In genomic region chr16:57185446-57185944, GRCh38 we compare ENCODE assay signal across 1 cellular context.
TF ChIP-seq lines count a peak whose summit lies in the region.

No MANE protein-coding gene starts in this region.

TF ChIP-seq in HepG2, 621 proteins besides CTCF, POLR2A, EP300 and RAD21 (continued from another document and continues in another):
- no peak for TF ChIP-seq TERF1 (CRISPR knock-in tag; IDR thresholded peaks at IDR 0.05)
- TF ChIP-seq MTA1 (CRISPR knock-in tag; IDR thresholded peaks at IDR 0.05; ENCODE audit: borderline replicate concordance), result no peak; the same call in 1 of the 2 replicates
- no peak for TF ChIP-seq ZNF24 (IDR thresholded peaks at IDR 0.05)
- TF ChIP-seq KDM5A (IDR thresholded peaks at IDR 0.05; ENCODE audit: borderline replicate concordance, low read length), result peak; percentile 95
- TF ChIP-seq SNAPC2 (CRISPR knock-in tag; IDR thresholded peaks at IDR 0.05), result no peak; the same call in 1 of the 2 replicates
- no peak; the same call in 1 of the 2 replicates for TF ChIP-seq ATAD3A (CRISPR knock-in tag; IDR thresholded peaks at IDR 0.05)
- TF ChIP-seq ZNF33B (CRISPR knock-in tag; IDR thresholded peaks at IDR 0.05), result 0 out of 2 replicates have a peak, but pooled peaks have one; percentile 31
- TF ChIP-seq ZNF205 (CRISPR knock-in tag; IDR thresholded peaks at IDR 0.05), result peak; percentile 46; the same call in 1 of the 2 replicates
- no peak; the same call in 1 of the 2 replicates for TF ChIP-seq ZBTB8A (CRISPR knock-in tag; IDR thresholded peaks at IDR 0.05; ENCODE audit: borderline replicate concordance, low read depth)
- 0 out of 2 replicates have a peak, but pooled peaks have one; percentile 40 for TF ChIP-seq ZNF362 (CRISPR knock-in tag; IDR thresholded peaks at IDR 0.05; ENCODE audit: borderline replicate concordance)
- 0 out of 2 replicates have a peak, but pooled peaks have one; percentile 48 for TF ChIP-seq HNRNPL (IDR thresholded peaks at IDR 0.05; ENCODE audit: low read depth, low read length)
- 0 out of 2 replicates have a peak, but pooled peaks have one; percentile 2 for TF ChIP-seq KLF6 (CRISPR knock-in tag; IDR thresholded peaks at IDR 0.05)
- no peak for TF ChIP-seq RORA (CRISPR knock-in tag; IDR thresholded peaks at IDR 0.05)
- peak; percentile 79 for TF ChIP-seq HIVEP1 (CRISPR knock-in tag; IDR thresholded peaks at IDR 0.05)
- TF ChIP-seq ZNF317 (CRISPR knock-in tag; IDR thresholded peaks at IDR 0.05), result 0 out of 2 replicates have a peak, but pooled peaks have one; percentile 67
- peak; percentile 32; the same call in 1 of the 2 replicates for TF ChIP-seq NR0B2 (CRISPR knock-in tag; IDR thresholded peaks at IDR 0.05)
- no peak for TF ChIP-seq GATAD2A (CRISPR knock-in tag; IDR thresholded peaks at IDR 0.05)
- TF ChIP-seq, protein P1, sequence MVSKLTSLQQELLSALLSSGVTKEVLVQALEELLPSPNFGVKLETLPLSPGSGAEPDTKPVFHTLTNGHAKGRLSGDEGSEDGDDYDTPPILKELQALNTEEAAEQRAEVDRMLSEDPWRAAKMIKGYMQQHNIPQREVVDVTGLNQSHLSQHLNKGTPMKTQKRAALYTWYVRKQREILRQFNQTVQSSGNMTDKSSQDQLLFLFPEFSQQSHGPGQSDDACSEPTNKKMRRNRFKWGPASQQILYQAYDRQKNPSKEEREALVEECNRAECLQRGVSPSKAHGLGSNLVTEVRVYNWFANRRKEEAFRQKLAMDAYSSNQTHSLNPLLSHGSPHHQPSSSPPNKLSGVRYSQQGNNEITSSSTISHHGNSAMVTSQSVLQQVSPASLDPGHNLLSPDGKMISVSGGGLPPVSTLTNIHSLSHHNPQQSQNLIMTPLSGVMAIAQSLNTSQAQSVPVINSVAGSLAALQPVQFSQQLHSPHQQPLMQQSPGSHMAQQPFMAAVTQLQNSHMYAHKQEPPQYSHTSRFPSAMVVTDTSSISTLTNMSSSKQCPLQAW (CRISPR knock-in tag; IDR thresholded peaks at IDR 0.05), result peak; percentile 35; the same call in 1 of the 2 replicates
- TF ChIP-seq TBL1XR1 (IDR thresholded peaks at IDR 0.05; ENCODE audit: borderline replicate concordance, low read length, partially characterized antibody), result no peak
- no peak for TF ChIP-seq RFX3 (CRISPR knock-in tag; IDR thresholded peaks at IDR 0.05)
- TF ChIP-seq, protein P2, sequence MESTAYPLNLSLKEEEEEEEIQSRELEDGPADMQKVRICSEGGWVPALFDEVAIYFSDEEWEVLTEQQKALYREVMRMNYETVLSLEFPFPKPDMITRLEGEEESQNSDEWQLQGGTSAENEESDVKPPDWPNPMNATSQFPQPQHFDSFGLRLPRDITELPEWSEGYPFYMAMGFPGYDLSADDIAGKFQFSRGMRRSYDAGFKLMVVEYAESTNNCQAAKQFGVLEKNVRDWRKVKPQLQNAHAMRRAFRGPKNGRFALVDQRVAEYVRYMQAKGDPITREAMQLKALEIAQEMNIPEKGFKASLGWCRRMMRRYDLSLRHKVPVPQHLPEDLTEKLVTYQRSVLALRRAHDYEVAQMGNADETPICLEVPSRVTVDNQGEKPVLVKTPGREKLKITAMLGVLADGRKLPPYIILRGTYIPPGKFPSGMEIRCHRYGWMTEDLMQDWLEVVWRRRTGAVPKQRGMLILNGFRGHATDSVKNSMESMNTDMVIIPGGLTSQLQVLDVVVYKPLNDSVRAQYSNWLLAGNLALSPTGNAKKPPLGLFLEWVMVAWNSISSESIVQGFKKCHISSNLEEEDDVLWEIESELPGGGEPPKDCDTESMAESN (CRISPR knock-in tag; conservative IDR thresholded peaks at IDR 0.05), result peak; percentile 52; the same call in 1 of the 2 replicates
- peak; percentile 72; the same call in 1 of the 2 replicates for TF ChIP-seq GLI4 (CRISPR knock-in tag; IDR thresholded peaks at IDR 0.05; ENCODE audit: borderline replicate concordance)
- TF ChIP-seq ZNF776 (CRISPR knock-in tag; IDR thresholded peaks at IDR 0.05), result peak; percentile 75; the same call in 1 of the 2 replicates
- TF ChIP-seq TARDBP (CRISPR knock-in tag; IDR thresholded peaks at IDR 0.05), result no peak
- TF ChIP-seq SETDB1 (CRISPR knock-in tag; IDR thresholded peaks at IDR 0.05; ENCODE audit: borderline replicate concordance), result peak; percentile 80; the same call in 1 of the 2 replicates
- TF ChIP-seq FOXA3 (CRISPR knock-in tag; IDR thresholded peaks at IDR 0.05), result no peak
- TF ChIP-seq BCL6 (CRISPR knock-in tag; IDR thresholded peaks at IDR 0.05), result no peak
- no peak for TF ChIP-seq ZNF441 (CRISPR knock-in tag; IDR thresholded peaks at IDR 0.05; ENCODE audit: borderline replicate concordance)
- no peak for TF ChIP-seq POLR2AphosphoS2 (IDR thresholded peaks at IDR 0.05; ENCODE audit: low read depth, low read length)
- TF ChIP-seq MIXL1 (CRISPR knock-in tag; IDR thresholded peaks at IDR 0.05), result 0 out of 2 replicates have a peak, but pooled peaks have one; percentile 40
- TF ChIP-seq, protein P3, sequence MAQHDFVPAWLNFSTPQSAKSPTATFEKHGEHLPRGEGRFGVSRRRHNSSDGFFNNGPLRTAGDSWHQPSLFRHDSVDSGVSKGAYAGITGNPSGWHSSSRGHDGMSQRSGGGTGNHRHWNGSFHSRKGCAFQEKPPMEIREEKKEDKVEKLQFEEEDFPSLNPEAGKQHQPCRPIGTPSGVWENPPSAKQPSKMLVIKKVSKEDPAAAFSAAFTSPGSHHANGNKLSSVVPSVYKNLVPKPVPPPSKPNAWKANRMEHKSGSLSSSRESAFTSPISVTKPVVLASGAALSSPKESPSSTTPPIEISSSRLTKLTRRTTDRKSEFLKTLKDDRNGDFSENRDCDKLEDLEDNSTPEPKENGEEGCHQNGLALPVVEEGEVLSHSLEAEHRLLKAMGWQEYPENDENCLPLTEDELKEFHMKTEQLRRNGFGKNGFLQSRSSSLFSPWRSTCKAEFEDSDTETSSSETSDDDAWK (CRISPR knock-in tag; IDR thresholded peaks at IDR 0.05), result no peak
- TF ChIP-seq YEATS4 (CRISPR knock-in tag; IDR thresholded peaks at IDR 0.05; ENCODE audit: borderline replicate concordance), result peak; percentile 1; the same call in 1 of the 2 replicates
- no peak for TF ChIP-seq CENPX (CRISPR knock-in tag; IDR thresholded peaks at IDR 0.05)
- no peak for TF ChIP-seq DRAP1 (CRISPR knock-in tag; IDR thresholded peaks at IDR 0.05)
- TF ChIP-seq ZNF670 (CRISPR knock-in tag; IDR thresholded peaks at IDR 0.05; ENCODE audit: borderline replicate concordance), result peak; percentile 67; the same call in 1 of the 2 replicates
- no peak for TF ChIP-seq RARG (CRISPR knock-in tag; IDR thresholded peaks at IDR 0.05; ENCODE audit: low read depth)
- no peak for TF ChIP-seq SRSF9 (IDR thresholded peaks at IDR 0.05; ENCODE audit: borderline replicate concordance, insufficient read depth, low read depth, low read length, poor library complexity, severe bottlenecking)
- TF ChIP-seq MZF1 (CRISPR knock-in tag; IDR thresholded peaks at IDR 0.05; ENCODE audit: borderline replicate concordance), result no peak
- TF ChIP-seq ZKSCAN1 (IDR thresholded peaks at IDR 0.05; ENCODE audit: low read length), result no peak
- no peak for TF ChIP-seq NCOA1 (CRISPR knock-in tag; IDR thresholded peaks at IDR 0.05)
- TF ChIP-seq BRCA1 (CRISPR knock-in tag; IDR thresholded peaks at IDR 0.05), result peak; percentile 46
- TF ChIP-seq ZNF121 (CRISPR knock-in tag; IDR thresholded peaks at IDR 0.05), result no peak
- TF ChIP-seq, protein P4, sequence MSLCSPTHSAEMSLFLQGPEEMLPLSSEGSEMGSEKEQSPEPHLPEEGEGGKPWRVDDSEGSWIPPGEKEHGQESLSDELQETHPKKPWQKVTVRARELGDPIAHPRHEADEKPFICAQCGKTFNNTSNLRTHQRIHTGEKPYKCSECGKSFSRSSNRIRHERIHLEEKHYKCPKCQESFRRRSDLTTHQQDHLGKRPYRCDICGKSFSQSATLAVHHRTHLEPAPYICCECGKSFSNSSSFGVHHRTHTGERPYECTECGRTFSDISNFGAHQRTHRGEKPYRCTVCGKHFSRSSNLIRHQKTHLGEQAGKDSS (CRISPR knock-in tag; IDR thresholded peaks at IDR 0.05; ENCODE audit: borderline replicate concordance, low read depth), result no peak
- 0 out of 2 replicates have a peak, but pooled peaks have one; percentile 58 for TF ChIP-seq ZNF737 (CRISPR knock-in tag; IDR thresholded peaks at IDR 0.05; ENCODE audit: borderline replicate concordance)
- no peak for TF ChIP-seq U2AF1 (optimal IDR thresholded peaks at IDR 0.05; ENCODE audit: low read depth, low read length)
- TF ChIP-seq AGO2 (optimal IDR thresholded peaks at IDR 0.05; ENCODE audit: low read depth, low read length), result peak; percentile 80
- TF ChIP-seq, protein P5, sequence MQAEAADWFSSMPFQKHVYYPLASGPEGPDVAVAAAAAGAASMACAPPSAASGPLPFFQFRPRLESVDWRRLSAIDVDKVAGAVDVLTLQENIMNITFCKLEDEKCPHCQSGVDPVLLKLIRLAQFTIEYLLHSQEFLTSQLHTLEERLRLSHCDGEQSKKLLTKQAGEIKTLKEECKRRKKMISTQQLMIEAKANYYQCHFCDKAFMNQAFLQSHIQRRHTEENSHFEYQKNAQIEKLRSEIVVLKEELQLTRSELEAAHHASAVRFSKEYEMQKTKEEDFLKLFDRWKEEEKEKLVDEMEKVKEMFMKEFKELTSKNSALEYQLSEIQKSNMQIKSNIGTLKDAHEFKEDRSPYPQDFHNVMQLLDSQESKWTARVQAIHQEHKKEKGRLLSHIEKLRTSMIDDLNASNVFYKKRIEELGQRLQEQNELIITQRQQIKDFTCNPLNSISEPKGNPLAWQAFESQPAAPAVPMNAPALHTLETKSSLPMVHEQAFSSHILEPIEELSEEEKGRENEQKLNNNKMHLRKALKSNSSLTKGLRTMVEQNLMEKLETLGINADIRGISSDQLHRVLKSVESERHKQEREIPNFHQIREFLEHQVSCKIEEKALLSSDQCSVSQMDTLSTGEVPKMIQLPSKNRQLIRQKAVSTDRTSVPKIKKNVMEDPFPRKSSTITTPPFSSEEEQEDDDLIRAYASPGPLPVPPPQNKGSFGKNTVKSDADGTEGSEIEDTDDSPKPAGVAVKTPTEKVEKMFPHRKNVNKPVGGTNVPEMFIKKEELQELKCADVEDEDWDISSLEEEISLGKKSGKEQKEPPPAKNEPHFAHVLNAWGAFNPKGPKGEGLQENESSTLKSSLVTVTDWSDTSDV (CRISPR knock-in tag; IDR thresholded peaks at IDR 0.05), result 0 out of 2 replicates have a peak, but pooled peaks have one; percentile 50
- no peak for TF ChIP-seq RXRA (CRISPR knock-in tag; IDR thresholded peaks at IDR 0.05)
- TF ChIP-seq, protein P6, sequence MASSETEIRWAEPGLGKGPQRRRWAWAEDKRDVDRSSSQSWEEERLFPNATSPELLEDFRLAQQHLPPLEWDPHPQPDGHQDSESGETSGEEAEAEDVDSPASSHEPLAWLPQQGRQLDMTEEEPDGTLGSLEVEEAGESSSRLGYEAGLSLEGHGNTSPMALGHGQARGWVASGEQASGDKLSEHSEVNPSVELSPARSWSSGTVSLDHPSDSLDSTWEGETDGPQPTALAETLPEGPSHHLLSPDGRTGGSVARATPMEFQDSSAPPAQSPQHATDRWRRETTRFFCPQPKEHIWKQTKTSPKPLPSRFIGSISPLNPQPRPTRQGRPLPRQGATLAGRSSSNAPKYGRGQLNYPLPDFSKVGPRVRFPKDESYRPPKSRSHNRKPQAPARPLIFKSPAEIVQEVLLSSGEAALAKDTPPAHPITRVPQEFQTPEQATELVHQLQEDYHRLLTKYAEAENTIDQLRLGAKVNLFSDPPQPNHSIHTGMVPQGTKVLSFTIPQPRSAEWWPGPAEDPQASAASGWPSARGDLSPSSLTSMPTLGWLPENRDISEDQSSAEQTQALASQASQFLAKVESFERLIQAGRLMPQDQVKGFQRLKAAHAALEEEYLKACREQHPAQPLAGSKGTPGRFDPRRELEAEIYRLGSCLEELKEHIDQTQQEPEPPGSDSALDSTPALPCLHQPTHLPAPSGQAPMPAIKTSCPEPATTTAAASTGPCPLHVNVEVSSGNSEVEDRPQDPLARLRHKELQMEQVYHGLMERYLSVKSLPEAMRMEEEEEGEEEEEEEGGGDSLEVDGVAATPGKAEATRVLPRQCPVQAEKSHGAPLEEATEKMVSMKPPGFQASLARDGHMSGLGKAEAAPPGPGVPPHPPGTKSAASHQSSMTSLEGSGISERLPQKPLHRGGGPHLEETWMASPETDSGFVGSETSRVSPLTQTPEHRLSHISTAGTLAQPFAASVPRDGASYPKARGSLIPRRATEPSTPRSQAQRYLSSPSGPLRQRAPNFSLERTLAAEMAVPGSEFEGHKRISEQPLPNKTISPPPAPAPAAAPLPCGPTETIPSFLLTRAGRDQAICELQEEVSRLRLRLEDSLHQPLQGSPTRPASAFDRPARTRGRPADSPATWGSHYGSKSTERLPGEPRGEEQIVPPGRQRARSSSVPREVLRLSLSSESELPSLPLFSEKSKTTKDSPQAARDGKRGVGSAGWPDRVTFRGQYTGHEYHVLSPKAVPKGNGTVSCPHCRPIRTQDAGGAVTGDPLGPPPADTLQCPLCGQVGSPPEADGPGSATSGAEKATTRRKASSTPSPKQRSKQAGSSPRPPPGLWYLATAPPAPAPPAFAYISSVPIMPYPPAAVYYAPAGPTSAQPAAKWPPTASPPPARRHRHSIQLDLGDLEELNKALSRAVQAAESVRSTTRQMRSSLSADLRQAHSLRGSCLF (CRISPR knock-in tag; IDR thresholded peaks at IDR 0.05; ENCODE audit: borderline replicate concordance), result no peak
- TF ChIP-seq SPEN (CRISPR knock-in tag; IDR thresholded peaks at IDR 0.05; ENCODE audit: low read depth), result no peak
